ENCODE assay signal across 8 cellular contexts in genomic region chr7:141700291-141700847, GRCh38. TPM values are rescaled to one million over a fixed set of nuclear protein-coding genes. Genes with fewer than 3 reads are reported as not detected.
DNase-seq lines count a peak whose midpoint lies in the region; ATAC-seq, FAIRE-seq and TF ChIP-seq lines count a peak whose summit lies in the region.

No MANE protein-coding gene starts in this region.

- no peaks in the 10 kb centered on the region for H3K9me1 ChIP-seq in endothelial cell of umbilical vein (replicated peaks; ENCODE audit: control insufficient read depth, extremely low read depth, insufficient read depth, low read length)

- H3F3A ChIP-seq in OCI-LY1 (ENCODE audit: insufficient read depth, low read length) = no peaks in the 10 kb centered on the region

- H3K36me3 Mint-ChIP-seq in Caco-2 (ENCODE audit: insufficient read depth, unreplicated experiment) = no peaks in the 10 kb centered on the region

- ATAC-seq in pancreas = no peak
- ATAC-seq in HG03159 (IDR thresholded peaks at IDR 0.05; ENCODE audit: unreplicated experiment) = no peak

- H3K4me2 ChIP-seq in OCI-LY1 (ENCODE audit: low read length) (peak overlapping the region; percentile 63; the same call in 1 of the 2 replicates), endothelial cell of umbilical vein (ENCODE audit: insufficient read depth, low read length) (peak overlapping the region; percentile 76)

- POLR2A ChIA-PET in Caco-2 (lab: Charles Lee) = interaction anchor here (0.5 to 2.3 kb wide), 4 partner anchors 14 to 687 kb away, joined by 3 to 6 read pairs (median 4); partner anchors contain the start of gene SSBP1
- POLR2A ChIA-PET in endothelial cell of umbilical vein (lab: Charles Lee) = no interaction called here

- H3K9me3 Mint-ChIP-seq in Caco-2 (ENCODE audit: unreplicated experiment) = no peaks in the 10 kb centered on the region

- H3K79me2 ChIP-seq in OCI-LY1 (ENCODE audit: insufficient read depth, low read length) (no peaks in the 10 kb centered on the region), endothelial cell of umbilical vein (ENCODE audit: control insufficient read depth, insufficient read depth, low read length) (peaks cover 25% of the 10 kb centered on the region)

- H4K20me1 ChIP-seq in OCI-LY1 (ENCODE audit: insufficient read depth, low read length) (no peaks in the 10 kb centered on the region), endothelial cell of umbilical vein (replicated peaks; ENCODE audit: control insufficient read depth, extremely low read depth, insufficient read depth, low read length) (peaks cover 2% of the 10 kb centered on the region)

- intact Hi-C loops in Caco-2 (cut with micrococcal nuclease; ENCODE audit: unreplicated experiment) = loop anchor here (10.0 kb wide), 1 partner anchor 46 kb away; no protein-coding TSS in a partner anchor
- intact Hi-C loops in endothelial cell of umbilical vein (cut with micrococcal nuclease) = loop anchor here (2.0 kb wide), 1 partner anchor 38 kb away; no protein-coding TSS in a partner anchor
- intact Hi-C loops in pancreas (cut with DNase I) = no loop called here

- no peaks in the 10 kb centered on the region; the same call in 1 of the 2 replicates for H3K36me3 ChIP-seq in Caco-2 (ENCODE audit: control insufficient read depth, insufficient read depth, low read length)
- H3K36me3 ChIP-seq in OCI-LY1 (ENCODE audit: insufficient read depth, low read length) = no peaks in the 10 kb centered on the region
- no peaks in the 10 kb centered on the region for H3K36me3 ChIP-seq in endothelial cell of umbilical vein (ENCODE audit: control insufficient read depth in 2 of 2, extremely low read depth in 1 of 2, insufficient read depth in 2 of 2, low read length in 2 of 2)
- no peaks in the 10 kb centered on the region for H3K36me3 ChIP-seq in pancreas

- BruUV-seq in Caco-2 (replicated peaks; lab: Mats Ljungman, UMichigan) (TSS peak; percentile 35), endothelial cell of umbilical vein (replicated peaks; lab: Mats Ljungman, UMichigan) (no TSS peak)

- CTCF ChIA-PET in Caco-2 (lab: Charles Lee) (no interaction called here), endothelial cell of umbilical vein (lab: Charles Lee) (interaction anchor here (0.7 to 3.3 kb wide), 4 partner anchors 10 to 85 kb away, joined by 3 to 30 read pairs (median 14); partner anchors contain the start of gene SSBP1)

- no peaks in the 10 kb centered on the region for H3K9me2 ChIP-seq in OCI-LY1 (ENCODE audit: low read depth, low read length)

- H3K4me1 ChIP-seq in Caco-2 (peaks cover 34% of the 10 kb centered on the region), OCI-LY1 (ENCODE audit: insufficient read depth, low read length, severe bottlenecking) (peaks cover 13% of the 10 kb centered on the region), endothelial cell of umbilical vein (ENCODE audit: control insufficient read depth, extremely low read depth, insufficient read depth, low read length) (peaks cover 10% of the 10 kb centered on the region), pancreas (peaks cover 29 to 32% (median 29%) of the 10 kb centered on the region in 3 donors)

- H3K4me3 Mint-ChIP-seq in Caco-2 (ENCODE audit: unreplicated experiment) = peak overlapping the region; percentile 60

- H3K27me3 ChIP-seq in Caco-2 (replicated peaks; ENCODE audit: control insufficient read depth, insufficient read depth, low read length) = no peaks in the 10 kb centered on the region
- peaks cover 5% of the 10 kb centered on the region; the same call in 1 of the 2 replicates for H3K27me3 ChIP-seq in OCI-LY1 (ENCODE audit: insufficient read depth, low read length)
- H3K27me3 ChIP-seq in endothelial cell of umbilical vein (ENCODE audit: control insufficient read depth in 2 of 2, insufficient read depth in 2 of 2, low read length in 2 of 2) = peaks cover 5 to 15% of the 10 kb centered on the region in 2 experiments
- no peaks in the 10 kb centered on the region for H3K27me3 ChIP-seq in pancreas

- peaks cover 24% of the 10 kb centered on the region for H3K4me1 Mint-ChIP-seq in Caco-2 (ENCODE audit: low read depth, unreplicated experiment)

- dilution Hi-C loops in endothelial cell of umbilical vein (cut with MboI; ENCODE audit: extremely low pct_ligation_motif_present, low sequenced_read_pairs) = no loop called here

- H3K27me3 Mint-ChIP-seq in Caco-2 (ENCODE audit: insufficient read depth, unreplicated experiment) = no peaks in the 10 kb centered on the region

- no peak overlapping the region for H3K27ac Mint-ChIP-seq in Caco-2 (ENCODE audit: unreplicated experiment)

- H3K27ac ChIP-seq in OCI-LY1 (ENCODE audit: low read depth, low read length, poor library complexity, severe bottlenecking) = no peak overlapping the region
- H3K27ac ChIP-seq in endothelial cell of umbilical vein (ENCODE audit: insufficient read depth, low read depth, low read length) = no peak overlapping the region
- peak overlapping the region in 2 of 4 donors; percentile 78 to 83 for H3K27ac ChIP-seq in pancreas

- H3K4me3 ChIP-seq in Caco-2 (ENCODE audit: low read depth, low read length) (peak overlapping the region; percentile 84), OCI-LY1 (ENCODE audit: low read depth, low read length, poor library complexity, severe bottlenecking) (no peak overlapping the region), endothelial cell of umbilical vein (replicated peaks in 1 of 3; ENCODE audit: insufficient read depth in 1 of 3, low read depth in 1 of 3, low read length in 3 of 3) (peak overlapping the region in 1 of 3 experiments; percentile 56), pancreas (peak overlapping the region in 3 of 4 donors; percentile 77 to 83 (median 80))

- H3K9ac ChIP-seq in OCI-LY1 (ENCODE audit: low read length) = no peak overlapping the region
- peak overlapping the region; percentile 58 for H3K9ac ChIP-seq in endothelial cell of umbilical vein (replicated peaks; ENCODE audit: extremely low read depth, insufficient read depth, low read length)

- 44 to 48% methylated on average over 5 of the region's 5 CpGs for WGBS in pancreas, 2 donors

- TF ChIP-seq CTCF in Caco-2 (IDR thresholded peaks at IDR 0.05; ENCODE audit: insufficient read depth in 1 of 2, low read depth in 1 of 2, low read length in 1 of 2, severe bottlenecking in 1 of 2, unreplicated experiment in 1 of 2) (no peak), OCI-LY1 (IDR thresholded peaks at IDR 0.05; ENCODE audit: low read length) (no peak), endothelial cell of umbilical vein (IDR thresholded peaks at IDR 0.05; ENCODE audit: extremely low read depth in 1 of 2, insufficient read depth in 1 of 2, low read depth in 1 of 2, low read length in 2 of 2) (no peak), pancreas (IDR thresholded peaks at IDR 0.05) (no peak)

- H3K9me3 ChIP-seq in Caco-2 = no peaks in the 10 kb centered on the region
- H3K9me3 ChIP-seq in OCI-LY1 (ENCODE audit: low read length) = no peaks in the 10 kb centered on the region
- no peaks in the 10 kb centered on the region for H3K9me3 ChIP-seq in endothelial cell of umbilical vein (replicated peaks; ENCODE audit: control insufficient read depth, insufficient read depth, low read length)
- H3K9me3 ChIP-seq in pancreas = no peaks in the 10 kb centered on the region

- TF ChIP-seq POLR2A in endothelial cell of umbilical vein (IDR thresholded peaks at IDR 0.05; ENCODE audit: low read depth, low read length) = no peak

- DNase-seq in Caco-2 = no peak
- DNase-seq in endothelial cell of umbilical vein (ENCODE audit: low read depth, low spot score) = no peak
- no peak for DNase-seq in pancreas
- no peak for DNase-seq in stimulated activated CD4-positive, alpha-beta T cell treated with anti-CD3 and anti-CD28 coated beads, Interleukin-2, amount 100 ng/mL, for 48 hours
- no peak for DNase-seq in middle frontal gyrus (ENCODE audit: extremely low spot score, low spot score)
- DNase-seq in NCI-H345 (lab: John Stamatoyannopoulos, UW) = no peak

- H2AFZ ChIP-seq in OCI-LY1 (ENCODE audit: low read length) (no peak overlapping the region), endothelial cell of umbilical vein (ENCODE audit: low read depth, low read length) (no peak overlapping the region)

- peak; percentile 4 for FAIRE-seq in endothelial cell of umbilical vein (lab: Jason Lieb, UNC)
- FAIRE-seq in pancreas (lab: Jason Lieb, UNC) = no peak

RNA-seq across cellular contexts. Expression of gene DENND11, which starts 1.6 kb away (rescaled TPM):
- total RNA-seq in Caco-2 (2022) (33.0 and 37.0 TPM in 2 replicates), endothelial cell of umbilical vein (25.9 and 35.0 TPM in 2 replicates), pancreas (10 to 100 TPM; 15.0 to 24.3 (median 18.4) TPM)
- polyA plus RNA-seq in endothelial cell of umbilical vein (11.6 and 14.7 TPM in 2 replicates), pancreas (10 to 100 TPM in 1 of 2 donors, 1 to 10 TPM in 1; 5.1 to 10.9 TPM)
- 7.3 and 8.1 TPM in 2 replicates for polyA plus RNA-seq in endothelial cell of umbilical vein (2011; cell fraction: cytosol; rRNA removed)
- 84.5 and 86.0 TPM in 2 replicates for polyA plus RNA-seq in endothelial cell of umbilical vein (2011; cell fraction: nucleus; rRNA removed)
- 15.5 and 16.8 TPM in 2 replicates for polyA plus RNA-seq in endothelial cell of umbilical vein (2012)
- polyA minus RNA-seq in endothelial cell of umbilical vein = 52.3 and 52.7 TPM in 2 replicates
- polyA minus RNA-seq in endothelial cell of umbilical vein (2011; cell fraction: cytosol; rRNA and poly(A)+ RNA removed) = 2.9 TPM
- 46.1 and 67.2 TPM in 2 replicates for polyA minus RNA-seq in endothelial cell of umbilical vein (2011; cell fraction: nucleus; rRNA and poly(A)+ RNA removed)

RNA-seq across cellular contexts. Expression of gene WEE2, which starts 7.8 kb away (rescaled TPM):
- total RNA-seq in Caco-2 (2022) = 1.0 and 2.5 TPM in 2 replicates
- not detected in 2 replicates for total RNA-seq in endothelial cell of umbilical vein
- polyA plus RNA-seq in endothelial cell of umbilical vein = not detected in 2 replicates
- polyA plus RNA-seq in endothelial cell of umbilical vein (2011; cell fraction: cytosol; rRNA removed) = not detected in 2 replicates
- polyA plus RNA-seq in endothelial cell of umbilical vein (2011; cell fraction: nucleus; rRNA removed) = not detected in 2 replicates
- polyA plus RNA-seq in endothelial cell of umbilical vein (2012) = not detected in 2 replicates
- not detected in 2 replicates for polyA minus RNA-seq in endothelial cell of umbilical vein
- polyA minus RNA-seq in endothelial cell of umbilical vein (2011; cell fraction: cytosol; rRNA and poly(A)+ RNA removed) = not detected
- polyA minus RNA-seq in endothelial cell of umbilical vein (2011; cell fraction: nucleus; rRNA and poly(A)+ RNA removed) = not detected in 2 replicates
- under 1 TPM in 2 of 6 donors, not detected in 4; 0.12 to 0.19 TPM for total RNA-seq in pancreas
- under 1 TPM in 1 of 2 donors, not detected in 1; 0.02 TPM for polyA plus RNA-seq in pancreas

RNA-seq across cellular contexts. Expression of gene SSBP1, which starts 37.8 kb away (rescaled TPM):
- 191 and 199 TPM in 2 replicates for total RNA-seq in Caco-2 (2022)
- 164 and 169 TPM in 2 replicates for total RNA-seq in endothelial cell of umbilical vein
- 60.0 and 77.9 TPM in 2 replicates for polyA plus RNA-seq in endothelial cell of umbilical vein
- polyA plus RNA-seq in endothelial cell of umbilical vein (2011; cell fraction: cytosol; rRNA removed) = 130 and 154 TPM in 2 replicates
- 95.0 and 131 TPM in 2 replicates for polyA plus RNA-seq in endothelial cell of umbilical vein (2011; cell fraction: nucleus; rRNA removed)
- polyA plus RNA-seq in endothelial cell of umbilical vein (2012) = 269 and 323 TPM in 2 replicates
- 45.0 and 52.1 TPM in 2 replicates for polyA minus RNA-seq in endothelial cell of umbilical vein
- 43.4 TPM for polyA minus RNA-seq in endothelial cell of umbilical vein (2011; cell fraction: cytosol; rRNA and poly(A)+ RNA removed)
- polyA minus RNA-seq in endothelial cell of umbilical vein (2011; cell fraction: nucleus; rRNA and poly(A)+ RNA removed) = 67.2 and 95.0 TPM in 2 replicates
- total RNA-seq in pancreas = 10 to 100 TPM; 28.5 to 52.3 (median 39.7) TPM
- polyA plus RNA-seq in pancreas = 10 to 100 TPM; 67.7 to 88.8 TPM

Comparison
In these comparisons a context has a peak if more than half of its experiments do, and no peak if none do; other contexts are left out.
1. intact Hi-C loops: an anchor here in Caco-2 (10.0 kb wide) and endothelial cell of umbilical vein (2.0 kb wide); none called in pancreas.